In genomic region chr12:58395056-58395455, GRCh38 we compare ENCODE assay signal across 22 cellular contexts.
"Had no signal": no experiment of that assay in that cellular context is flagged by ENCODE, and none has a peak within 500 bp of the region (broad histone marks: within the 10 kb centered on the region; RNA-seq: fewer than 3 reads in every experiment).

No MANE protein-coding gene starts in this region.

- ATAC-seq: left lobe of liver; naive thymus-derived CD4-positive, alpha-beta T cell; sciatic nerve; stimulated activated naive CD8-positive, alpha-beta T cell treated with anti-CD3 and anti-CD28 coated beads, Interleukin-15, amount 100 ng/mL, for 72 hours had no signal

- H3K9me3 ChIP-seq: prostate gland, right atrium auricular region, suprapubic skin, vagina had no signal

- H3K4me1 ChIP-seq: neural progenitor cell, prostate gland, right atrium auricular region, suprapubic skin, vagina had no signal

- H3K9ac ChIP-seq: neural progenitor cell had no signal

- H3K27ac ChIP-seq: dorsolateral prefrontal cortex, neural progenitor cell, prostate gland, right atrium auricular region, suprapubic skin, vagina had no signal

- H2AFZ ChIP-seq: neural progenitor cell had no signal

- H3K27me3 ChIP-seq: dorsolateral prefrontal cortex, neural progenitor cell, right atrium auricular region, suprapubic skin, vagina had no signal

- H3K36me3 ChIP-seq: neural progenitor cell, prostate gland, right atrium auricular region, suprapubic skin, vagina had no signal

- H3K4me2 ChIP-seq: neural progenitor cell, smooth muscle cell had no signal

- DNase-seq: dorsolateral prefrontal cortex; effector CD4-positive, alpha-beta T cell; hypothalamus; immature natural killer cell; mesendoderm; midbrain; naive thymus-derived CD4-positive, alpha-beta T cell; stimulated activated CD4-positive, alpha-beta T cell treated with anti-CD3 and anti-CD28 coated beads, Interleukin-12 subunit alpha, Interleukin-12 subunit beta, amount 100 ng/mL, for 4 hours; stimulated activated CD4-positive, alpha-beta T cell treated with anti-CD3 and anti-CD28 coated beads, Interleukin-1b, Interleukin-23, amount 100 ng/mL, for 48 hours; stimulated activated CD4-positive, alpha-beta T cell treated with anti-CD3 and anti-CD28 coated beads, Interleukin-4, amount 100 ng/mL, for 1 hour; stimulated activated CD8-positive, alpha-beta memory T cell treated with anti-CD3 and anti-CD28 coated beads, Interleukin-4, amount 100 ng/mL, for 48 hours; stimulated activated naive CD4-positive, alpha-beta T cell; stimulated activated naive CD8-positive, alpha-beta T cell treated with anti-CD3 and anti-CD28 coated beads, Interleukin-15, amount 100 ng/mL, for 72 hours; trophoblast cell had no signal

- H3K4me3 ChIP-seq: dorsolateral prefrontal cortex, neural progenitor cell, prostate gland, right atrium auricular region, smooth muscle cell, suprapubic skin, vagina had no signal
